10 cellular contexts compared by ENCODE assay signal in the genomic region with DNA sequence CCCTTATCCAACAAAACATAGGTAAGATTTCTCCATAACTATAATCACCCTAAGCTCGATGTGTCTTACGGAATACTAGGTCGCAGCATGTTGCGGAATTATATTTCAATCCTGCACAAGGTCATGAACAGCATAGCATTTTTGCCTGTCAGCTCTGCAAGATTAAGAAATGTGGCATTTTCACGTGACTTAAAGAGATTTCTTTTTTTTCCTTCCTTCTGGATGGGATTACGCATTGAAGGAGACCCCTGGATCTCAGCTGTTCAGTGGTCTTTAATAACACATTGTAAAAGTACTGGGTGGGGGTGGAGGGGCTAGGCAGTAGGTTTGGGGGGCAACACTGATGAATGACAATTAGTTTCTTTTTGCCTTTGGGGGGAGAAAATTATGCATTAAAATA.
DNase-seq lines count a peak whose midpoint lies in the region; ATAC-seq and TF ChIP-seq lines count a peak whose summit lies in the region.
"Had no signal": no experiment of that assay in that cellular context is flagged by ENCODE, and none has a peak within 500 bp of the region (broad histone marks: within the 10 kb centered on the region; RNA-seq: fewer than 3 reads in every experiment).

No MANE protein-coding gene starts in this region.

- H3K4me2 ChIP-seq in OCI-LY7 (ENCODE audit: low read length) = no peak overlapping the region

- POLR2A ChIA-PET in OCI-LY7 (lab: Charles Lee) = no interaction called here

- H3K27me3 Mint-ChIP-seq in activated CD8-positive, alpha-beta memory T cell treated with anti-CD3 and anti-CD28 coated beads, Interleukin-2, amount 10 ng/mL, durations not matched to agents 7 days and 5 days = peaks cover 4% of the 10 kb centered on the region
- no peaks in the 10 kb centered on the region for H3K27me3 Mint-ChIP-seq in activated naive CD8-positive, alpha-beta T cell treated with anti-CD3 and anti-CD28 coated beads for 36 hours
- H3K27me3 Mint-ChIP-seq in immature natural killer cell (ENCODE audit: low read depth in 3 of 3) = peaks cover 2 to 12% (median 5%) of the 10 kb centered on the region in 3 donors

- H3K36me3 Mint-ChIP-seq in activated CD8-positive, alpha-beta memory T cell treated with anti-CD3 and anti-CD28 coated beads, Interleukin-2, amount 10 ng/mL, durations not matched to agents 7 days and 5 days = peaks cover 12% of the 10 kb centered on the region
- H3K36me3 Mint-ChIP-seq in activated naive CD8-positive, alpha-beta T cell treated with anti-CD3 and anti-CD28 coated beads for 36 hours = peaks cover 13% of the 10 kb centered on the region
- peaks cover 0 to 6% (median 4%) of the 10 kb centered on the region in 3 donors for H3K36me3 Mint-ChIP-seq in immature natural killer cell

- CTCF ChIA-PET in activated CD8-positive, alpha-beta memory T cell treated with anti-CD3 and anti-CD28 coated beads, Interleukin-2, amount 10 ng/mL, durations not matched to agents 7 days and 5 days (lab: Charles Lee) = interaction anchor here (1.0 to 1.9 kb wide), 2 partner anchors 20 to 207 kb away, joined by 3 to 7 read pairs; no protein-coding TSS in a partner anchor
- CTCF ChIA-PET in OCI-LY7 (lab: Charles Lee; ENCODE audit: unreplicated experiment) = no interaction called here

- H3K36me3 ChIP-seq in tibial nerve (peaks cover 0 to 15% (median 0%) of the 10 kb centered on the region in 3 donors), OCI-LY7 (ENCODE audit: insufficient read depth, low read length) (no peaks in the 10 kb centered on the region)

- intact Hi-C loops in OCI-LY7 (cut with micrococcal nuclease; ENCODE audit: unreplicated experiment) = no loop called here

- TF ChIP-seq POLR2A in tibial nerve (IDR thresholded peaks at IDR 0.05) = no peak

- H3K4me3 Mint-ChIP-seq in activated CD8-positive, alpha-beta memory T cell treated with anti-CD3 and anti-CD28 coated beads, Interleukin-2, amount 10 ng/mL, durations not matched to agents 7 days and 5 days = peak overlapping the region; percentile 53
- H3K4me3 Mint-ChIP-seq in activated naive CD8-positive, alpha-beta T cell treated with anti-CD3 and anti-CD28 coated beads for 36 hours = peak overlapping the region; percentile 70
- peak overlapping the region; percentile 55 to 76 (median 72) for H3K4me3 Mint-ChIP-seq in immature natural killer cell

- TF ChIP-seq CTCF in tibial nerve (IDR thresholded peaks at IDR 0.05) = no peak
- no peak for TF ChIP-seq CTCF in OCI-LY7 (conservative IDR thresholded peaks at IDR 0.05; ENCODE audit: low read length)

- H3K27ac ChIP-seq in tibial nerve (peak overlapping the region; percentile 32 to 87 (median 74)), OCI-LY7 (ENCODE audit: low read depth, low read length, poor library complexity, severe bottlenecking) (no peak overlapping the region)

- no peaks in the 10 kb centered on the region for H3K9me2 ChIP-seq in OCI-LY7 (ENCODE audit: insufficient read depth, low read length)

- H3K27ac Mint-ChIP-seq in activated CD8-positive, alpha-beta memory T cell treated with anti-CD3 and anti-CD28 coated beads, Interleukin-2, amount 10 ng/mL, durations not matched to agents 7 days and 5 days = peak overlapping the region; percentile 98
- H3K27ac Mint-ChIP-seq in activated naive CD8-positive, alpha-beta T cell treated with anti-CD3 and anti-CD28 coated beads for 36 hours = peak overlapping the region; percentile 97
- peak overlapping the region; percentile 90 to 99 (median 96) for H3K27ac Mint-ChIP-seq in immature natural killer cell

- DNase-seq in activated CD8-positive, alpha-beta memory T cell treated with anti-CD3 and anti-CD28 coated beads, Interleukin-2, amount 10 ng/mL, durations not matched to agents 7 days and 5 days = no peak
- DNase-seq in activated CD8-positive, alpha-beta memory T cell treated with anti-CD3 and anti-CD28 coated beads, Interleukin-2, amount 50 U/mL, for 4 hours = no peak
- no peak for DNase-seq in activated naive CD8-positive, alpha-beta T cell treated with anti-CD3 and anti-CD28 coated beads for 36 hours
- DNase-seq in immature natural killer cell = no peak
- DNase-seq in tibial nerve (ENCODE audit: low spot score in 2 of 2) = no peak
- no peak for DNase-seq in OCI-LY7 (ENCODE audit: low spot score)
- DNase-seq in NCI-H82 treated with DMSO at 0.1 percent for 48 hours (lab: John Stamatoyannopoulos, UW; ENCODE audit: unreplicated experiment) = no peak
- DNase-seq in NCI-H2196 (lab: John Stamatoyannopoulos, UW; ENCODE audit: unreplicated experiment) = no peak
- DNase-seq: glutamatergic neuron, NCI-H510A treated with DMSO at 0.1 percent for 48 hours had no signal

- no peak overlapping the region for H2AFZ ChIP-seq in OCI-LY7 (ENCODE audit: low read length)

- H3K4me3 ChIP-seq in tibial nerve = peak overlapping the region in 3 of 4 donors; percentile 4 to 27 (median 4)
- H3K4me3 ChIP-seq in OCI-LY7 (ENCODE audit: low read depth, low read length, poor library complexity, severe bottlenecking) = no peak overlapping the region

- no peaks in the 10 kb centered on the region for H3K9me3 Mint-ChIP-seq in activated CD8-positive, alpha-beta memory T cell treated with anti-CD3 and anti-CD28 coated beads, Interleukin-2, amount 10 ng/mL, durations not matched to agents 7 days and 5 days (ENCODE audit: low read depth)
- H3K9me3 Mint-ChIP-seq in activated naive CD8-positive, alpha-beta T cell treated with anti-CD3 and anti-CD28 coated beads for 36 hours = peaks cover 7% of the 10 kb centered on the region
- no peaks in the 10 kb centered on the region for H3K9me3 Mint-ChIP-seq in immature natural killer cell

- no peaks in the 10 kb centered on the region for H3K27me3 ChIP-seq in tibial nerve

- ATAC-seq in activated CD8-positive, alpha-beta memory T cell treated with anti-CD3 and anti-CD28 coated beads, Interleukin-2, amount 10 ng/mL, durations not matched to agents 7 days and 5 days = no peak

- no TSS peak for BruUV-seq in OCI-LY7 (replicated peaks; lab: Mats Ljungman, UMichigan)

- peaks cover 50% of the 10 kb centered on the region for H3K4me1 Mint-ChIP-seq in activated CD8-positive, alpha-beta memory T cell treated with anti-CD3 and anti-CD28 coated beads, Interleukin-2, amount 10 ng/mL, durations not matched to agents 7 days and 5 days
- peaks cover 54% of the 10 kb centered on the region for H3K4me1 Mint-ChIP-seq in activated naive CD8-positive, alpha-beta T cell treated with anti-CD3 and anti-CD28 coated beads for 36 hours
- peaks cover 51 to 60% of the 10 kb centered on the region in 2 donors for H3K4me1 Mint-ChIP-seq in immature natural killer cell

- peaks cover 0 to 55% (median 36%) of the 10 kb centered on the region in 4 donors for H3K4me1 ChIP-seq in tibial nerve
- H3K4me1 ChIP-seq in OCI-LY7 (ENCODE audit: insufficient read depth, low read length, poor library complexity, severe bottlenecking) = no peaks in the 10 kb centered on the region

- no peaks in the 10 kb centered on the region for H4K20me1 ChIP-seq in OCI-LY7 (ENCODE audit: insufficient read depth, low read length)

- TF ChIP-seq EP300 in tibial nerve (IDR thresholded peaks at IDR 0.05) = no peak

- H3K9me3 ChIP-seq in tibial nerve = no peaks in the 10 kb centered on the region
- H3K9me3 ChIP-seq in OCI-LY7 (ENCODE audit: low read length) = no peaks in the 10 kb centered on the region

- no peaks in the 10 kb centered on the region for H3K79me2 ChIP-seq in OCI-LY7 (ENCODE audit: insufficient read depth, low read depth, low read length)

- 56 to 70% methylated on average over 6 of the region's 6 CpGs for WGBS in tibial nerve, 2 donors
